Comparison of ENCODE assay signal across 8 cellular contexts in the genomic region with DNA sequence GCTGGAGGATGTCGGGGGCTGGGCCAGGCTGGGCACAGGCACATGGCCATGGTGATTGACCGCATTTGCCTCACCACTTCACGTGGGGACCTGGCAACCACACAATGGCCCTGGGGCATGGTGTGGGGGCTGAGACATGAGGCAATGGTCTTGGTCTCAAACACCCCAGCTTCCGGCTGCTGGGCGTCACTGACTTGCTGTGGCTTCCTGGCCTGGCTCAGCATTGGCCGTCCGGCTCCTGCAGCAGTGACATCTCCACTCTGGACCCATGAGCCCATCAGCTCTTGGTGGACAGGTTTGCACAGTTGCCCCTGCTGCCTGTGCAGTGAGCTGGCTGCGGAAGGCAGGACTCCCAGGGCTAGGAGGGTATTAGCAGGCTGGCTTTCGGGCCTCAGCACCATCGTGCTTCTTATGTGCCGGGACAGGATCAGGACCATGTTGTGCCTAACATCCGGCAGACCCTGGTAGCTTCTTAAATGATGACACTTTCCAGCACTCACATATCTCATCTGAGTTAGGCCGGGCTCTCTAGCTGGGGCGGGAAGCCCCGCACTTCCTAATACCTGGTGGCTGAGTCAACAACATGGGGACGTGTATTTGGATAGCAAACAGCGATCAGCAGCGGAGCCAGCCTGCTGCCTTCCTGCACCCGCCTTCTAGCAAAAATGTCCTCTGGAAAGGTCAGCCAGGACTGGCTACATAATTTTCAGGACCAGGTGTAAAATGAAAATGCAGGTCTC. TPM values are rescaled to one million over a fixed set of nuclear protein-coding genes. Genes with fewer than 3 reads are reported as not detected.
DNase-seq lines count a peak whose midpoint lies in the region; ATAC-seq and TF ChIP-seq lines count a peak whose summit lies in the region.

No MANE protein-coding gene starts in this region.

- no peaks in the 10 kb centered on the region for H3K36me3 ChIP-seq in CD4-positive, CD25-positive, alpha-beta regulatory T cell (ENCODE audit: control insufficient read depth, insufficient read depth, low read length)
- no peaks in the 10 kb centered on the region for H3K36me3 ChIP-seq in tibial artery

- H3K4me3 Mint-ChIP-seq in CD4-positive, CD25-positive, alpha-beta regulatory T cell = peak overlapping the region in 2 of 4 donors; percentile 43 to 78

- no peak overlapping the region for H3K4me3 ChIP-seq in CD4-positive, CD25-positive, alpha-beta regulatory T cell (ENCODE audit: low read depth, low read length)
- H3K4me3 ChIP-seq in astrocyte of the spinal cord (ENCODE audit: low read depth, low read length) (no peak overlapping the region), tibial artery (no peak overlapping the region)

- no peak for DNase-seq in CD4-positive, CD25-positive, alpha-beta regulatory T cell
- DNase-seq in MV-4-11 (lab: John Stamatoyannopoulos, UW) (peak; percentile 43), astrocyte of the spinal cord (ENCODE audit: low read depth, low spot score) (peak; percentile 52), left colon (peak; percentile 53 to 67), tibial artery (peak; percentile 69 to 82), SW 1271 (lab: John Stamatoyannopoulos, UW) (no peak), cortex of kidney (lab: John Stamatoyannopoulos, UW) (no peak), GM10248 (ENCODE audit: extremely low spot score) (no peak)

- intact Hi-C loops in left colon (cut with DNase I, micrococcal nuclease) = no loop called here
- intact Hi-C loops in tibial artery (cut with DNase I; ENCODE audit: low total_unique reads) = no loop called here

- in situ Hi-C loops in astrocyte of the spinal cord (cut with HindIII; ENCODE audit: low sequenced_read_pairs) = no loop called here

- peak overlapping the region; percentile 56 for H3K27ac ChIP-seq in CD4-positive, CD25-positive, alpha-beta regulatory T cell (ENCODE audit: insufficient read depth, low read length, poor library complexity, severe bottlenecking)
- peak overlapping the region in 1 of 2 donors; percentile 46 for H3K27ac ChIP-seq in tibial artery

- H3K9me3 Mint-ChIP-seq in CD4-positive, CD25-positive, alpha-beta regulatory T cell = no peaks in the 10 kb centered on the region

- H3K4me1 Mint-ChIP-seq in CD4-positive, CD25-positive, alpha-beta regulatory T cell = peaks cover 7 to 84% (median 46%) of the 10 kb centered on the region in 4 donors

- no peak for TF ChIP-seq CTCF in astrocyte of the spinal cord (IDR thresholded peaks at IDR 0.05; ENCODE audit: low read depth, low read length)
- TF ChIP-seq CTCF in tibial artery (IDR thresholded peaks at IDR 0.05) = no peak
- no peak for TF ChIP-seq CTCF in GM10248 (IDR thresholded peaks at IDR 0.05; ENCODE audit: control extremely low read depth, extremely low read depth, low read depth, missing control alignments)

- POLR2A ChIA-PET in GM10248 (lab: Yijun Ruan, JAX) = interaction anchor here (0.6 kb wide), 1 partner anchor 16 kb away, joined by 3 read pairs; no protein-coding TSS in a partner anchor

- peak overlapping the region; percentile 67 to 86 (median 80) for H3K27ac Mint-ChIP-seq in CD4-positive, CD25-positive, alpha-beta regulatory T cell

- ATAC-seq in CD4-positive, CD25-positive, alpha-beta regulatory T cell (ENCODE audit: low read depth in 2 of 2) = no peak
- peak; percentile 49 for ATAC-seq in left colon

- H3K27me3 ChIP-seq in CD4-positive, CD25-positive, alpha-beta regulatory T cell (ENCODE audit: control insufficient read depth, insufficient read depth, low read length) = no peaks in the 10 kb centered on the region
- H3K27me3 ChIP-seq in tibial artery = no peaks in the 10 kb centered on the region

- no peaks in the 10 kb centered on the region for H3K36me3 Mint-ChIP-seq in CD4-positive, CD25-positive, alpha-beta regulatory T cell

- no peaks in the 10 kb centered on the region for H3K9me3 ChIP-seq in CD4-positive, CD25-positive, alpha-beta regulatory T cell (ENCODE audit: control insufficient read depth in 2 of 2, low read length in 2 of 2)
- no peaks in the 10 kb centered on the region for H3K9me3 ChIP-seq in tibial artery

- peaks cover 47% of the 10 kb centered on the region for H3K4me1 ChIP-seq in CD4-positive, CD25-positive, alpha-beta regulatory T cell (ENCODE audit: control insufficient read depth, insufficient read depth, low read length, poor library complexity, severe bottlenecking)
- peaks cover 0 to 53% (median 23%) of the 10 kb centered on the region in 4 donors for H3K4me1 ChIP-seq in tibial artery

- no peaks in the 10 kb centered on the region for H3K27me3 Mint-ChIP-seq in CD4-positive, CD25-positive, alpha-beta regulatory T cell

- CTCF ChIA-PET in GM10248 (lab: Yijun Ruan, JAX) = interaction anchor here (1.5 to 3.0 kb wide), 5 partner anchors 8 to 51 kb away, joined by 4 to 11 read pairs (median 5); no protein-coding TSS in a partner anchor

RNA-seq across cellular contexts. Expression of gene ZNF710, which starts 34.1 kb away (rescaled TPM):
- 16.3 TPM for total RNA-seq in CD4-positive, CD25-positive, alpha-beta regulatory T cell
- 1 to 10 TPM in 3 of 4 donors, under 1 TPM in 1; 0.88 to 2.4 (median 1.9) TPM for polyA plus RNA-seq in CD4-positive, CD25-positive, alpha-beta regulatory T cell
- 10 to 100 TPM; 33.8 to 52.9 TPM for total RNA-seq in left colon

Comparison
In these comparisons a context has a peak if more than half of its experiments do, and no peak if none do; other contexts are left out.
1. DNase-seq: peak in MV-4-11 (single experiment), astrocyte of the spinal cord (single experiment), left colon (2 of 2) and tibial artery (2 of 2); none in CD4-positive, CD25-positive, alpha-beta regulatory T cell (0 of 3), SW 1271 (0 of 2), cortex of kidney (single experiment) and GM10248 (single experiment).